In genomic region chr6:131182991-131183425, GRCh38 we compare ENCODE assay signal across 8 cellular contexts. TPM values are rescaled to one million over a fixed set of nuclear protein-coding genes. Genes with fewer than 3 reads are reported as not detected.
DNase-seq lines count a peak whose midpoint lies in the region; ATAC-seq and TF ChIP-seq lines count a peak whose summit lies in the region.

No MANE protein-coding gene starts in this region.

- H3K9ac ChIP-seq in skeletal muscle satellite cell (ENCODE audit: low read depth, low read length), result no peak overlapping the region

- POLR2A ChIA-PET in WTC11 (lab: Charles Lee), result interaction anchor here (1.7 kb wide), 1 partner anchor 15 kb away, joined by 3 read pairs; no protein-coding TSS in a partner anchor

- no peak for TF ChIP-seq EP300 in ovary (IDR thresholded peaks at IDR 0.05)

- H3K27ac ChIP-seq in left ventricle myocardium inferior (replicated peaks) (no peak overlapping the region), ovary (no peak overlapping the region)

- H3K27ac Mint-ChIP-seq in WTC11, result peak overlapping the region; percentile 94

- no peak for TF ChIP-seq POLR2A in ovary (IDR thresholded peaks at IDR 0.05)

- H3K27me3 Mint-ChIP-seq in WTC11 (ENCODE audit: low read depth), result no peaks in the 10 kb centered on the region

- H3K4me3 ChIP-seq in left ventricle myocardium inferior, result no peak overlapping the region
- no peak overlapping the region; the same call in 1 of the 2 replicates for H3K4me3 ChIP-seq in Jurkat, Clone E6-1 (ENCODE audit: low read length)
- no peak overlapping the region for H3K4me3 ChIP-seq in skeletal muscle satellite cell (ENCODE audit: low read length)
- H3K4me3 ChIP-seq in ovary, result no peak overlapping the region

- H3K27me3 ChIP-seq in left ventricle myocardium inferior (ENCODE audit: low read depth) (no peaks in the 10 kb centered on the region), skeletal muscle satellite cell (ENCODE audit: control insufficient read depth, insufficient read depth, low read length) (no peaks in the 10 kb centered on the region), ovary (no peaks in the 10 kb centered on the region)

- no peak overlapping the region for H3K4me3 Mint-ChIP-seq in WTC11

- TF ChIP-seq CTCF in left ventricle myocardium inferior (IDR thresholded peaks at IDR 0.05; ENCODE audit: borderline replicate concordance), result peak; percentile 48
- no peak for TF ChIP-seq CTCF in WTC11 (IDR thresholded peaks at IDR 0.05)
- TF ChIP-seq CTCF in ovary (IDR thresholded peaks at IDR 0.05), result no peak

- CTCF ChIA-PET in WTC11 (lab: Charles Lee), result interaction anchor here (0.6 to 2.5 kb wide), 16 partner anchors 9 to 445 kb away, joined by 3 to 14 read pairs (median 4); partner anchors contain the start of gene MED23

- peaks cover 11% of the 10 kb centered on the region for H3K9me3 Mint-ChIP-seq in WTC11

- 29 to 40% (median 31%) methylated on average over 5 of the region's 5 CpGs for WGBS in ovary, 3 donors

- peaks cover 16% of the 10 kb centered on the region for H3K4me1 Mint-ChIP-seq in WTC11

- no peaks in the 10 kb centered on the region for H3K4me1 ChIP-seq in left ventricle myocardium inferior
- no peaks in the 10 kb centered on the region for H3K4me1 ChIP-seq in skeletal muscle satellite cell (ENCODE audit: control insufficient read depth, insufficient read depth, low read length)
- no peaks in the 10 kb centered on the region for H3K4me1 ChIP-seq in ovary (ENCODE audit: insufficient read depth)

- H3K9me3 ChIP-seq in left ventricle myocardium inferior (replicated peaks) (no peaks in the 10 kb centered on the region), skeletal muscle satellite cell (replicated peaks; ENCODE audit: low read length) (no peaks in the 10 kb centered on the region), ovary (no peaks in the 10 kb centered on the region)

- H3K36me3 Mint-ChIP-seq in WTC11, result peaks cover 20% of the 10 kb centered on the region

- ATAC-seq in WTC11, result peak; percentile 80
- no peak for ATAC-seq in HG02840 (IDR thresholded peaks at IDR 0.05; ENCODE audit: low FRiP score, unreplicated experiment)

- peak overlapping the region; percentile 26 for H3K4me2 ChIP-seq in skeletal muscle satellite cell (ENCODE audit: low read length)

- intact Hi-C loops in left ventricle myocardium inferior (cut with micrococcal nuclease) (no loop called here), cardiac septum (cut with DNase I) (no loop called here), ovary (cut with DNase I) (no loop called here)

- H3K36me3 ChIP-seq in left ventricle myocardium inferior, result peaks cover 27% of the 10 kb centered on the region
- no peaks in the 10 kb centered on the region for H3K36me3 ChIP-seq in skeletal muscle satellite cell (ENCODE audit: insufficient read depth, low read length)
- no peaks in the 10 kb centered on the region for H3K36me3 ChIP-seq in ovary

- DNase-seq in left ventricle myocardium inferior (no peak), cardiac septum (ENCODE audit: low spot score) (no peak), WTC11 (ENCODE audit: low spot score) (no peak), fibroblast of the conjunctiva (ENCODE audit: low read depth) (peak; percentile 10), ovary (no peak)
- peak; percentile 71 for DNase-seq in Jurkat, Clone E6-1 (ENCODE audit: low read depth, low spot score)

TF ChIP-seq in WTC11, 78 proteins besides CTCF, POLR2A, EP300 and RAD21:
- 0 out of 2 replicates have a peak, but pooled peaks have one; percentile 22 for TF ChIP-seq FOXP4 (CRISPR knock-in tag; IDR thresholded peaks at IDR 0.05)
- TF ChIP-seq JUN (CRISPR knock-in tag; IDR thresholded peaks at IDR 0.05), result no peak

RNA-seq across cellular contexts. Expression of gene AKAP7, which starts 47.7 kb away (rescaled TPM):
- total RNA-seq in left ventricle myocardium inferior (10.9 TPM), cardiac septum (10.9 TPM), WTC11 (2021) (10.9 to 14.0 TPM (median 13.0 TPM) in 3 replicates), ovary (10 to 100 TPM; 17.1 to 38.5 (median 32.4) TPM)
- polyA plus RNA-seq in Jurkat, Clone E6-1 (2012; ENCODE audit: insufficient read depth, insufficient read length), result 3.4 TPM
- 2.5 and 3.9 TPM in 2 replicates for total RNA-seq in skeletal muscle satellite cell (2012; rRNA removed)
- 10 to 100 TPM in 1 of 2 donors, 1 to 10 TPM in 1; 8.4 to 12.0 TPM for polyA plus RNA-seq in ovary

Comparison
In these comparisons a context has a peak if more than half of its experiments do, and no peak if none do; other contexts are left out.
1. DNase-seq: peak in Jurkat, Clone E6-1 (single experiment) and fibroblast of the conjunctiva (single experiment); none in left ventricle myocardium inferior (single experiment), cardiac septum (single experiment), WTC11 (single experiment) and ovary (0 of 5).